Comparison of ENCODE assay signal across 9 cellular contexts in genomic region chr1:6497215-6497866, GRCh38. TPM values are rescaled to one million over a fixed set of nuclear protein-coding genes. Genes with fewer than 3 reads are reported as not detected.
DNase-seq lines count a peak whose midpoint lies in the region; FAIRE-seq and TF ChIP-seq lines count a peak whose summit lies in the region.
"Had no signal": no experiment of that assay in that cellular context is flagged by ENCODE, and none has a peak within 500 bp of the region (broad histone marks: within the 10 kb centered on the region; RNA-seq: fewer than 3 reads in every experiment).

No MANE protein-coding gene starts in this region.

- 0% methylated on average over 5 of the region's 74 CpGs; no CpG with 5 or more reads in 1 of the 2 donors for WGBS in thyroid gland, 2 donors

- H3K36me3 ChIP-seq in muscle layer of duodenum (ENCODE audit: control insufficient read depth in 1 of 2, insufficient read depth in 2 of 2, low read length in 2 of 2): no peaks in the 10 kb centered on the region
- H3K36me3 ChIP-seq in thyroid gland: no peaks in the 10 kb centered on the region

- H3K4me3 ChIP-seq in muscle layer of duodenum (ENCODE audit: low read depth in 1 of 2, low read length in 2 of 2) (peak overlapping the region; percentile 46 to 74), thyroid gland (replicated peaks in 1 of 3) (peak overlapping the region in 1 of 3 donors; percentile 63)

- intact Hi-C loops in thyroid gland (cut with DNase I): no loop called here

- TF ChIP-seq CTCF in D721Med (IDR thresholded peaks at IDR 0.05; ENCODE audit: insufficient read depth, missing control alignments): no peak
- no peak for TF ChIP-seq CTCF in thyroid gland (IDR thresholded peaks at IDR 0.05)

- peak overlapping the region; percentile 100 for H3K27ac ChIP-seq in epithelial cell of prostate
- H3K27ac ChIP-seq in muscle layer of duodenum (ENCODE audit: low read length): no peak overlapping the region
- H3K27ac ChIP-seq in thyroid gland: peak overlapping the region in 2 of 3 donors; percentile 35 to 58

- H3K27me3 ChIP-seq in muscle layer of duodenum (ENCODE audit: low read depth, low read length): peaks cover 6% of the 10 kb centered on the region
- no peaks in the 10 kb centered on the region for H3K27me3 ChIP-seq in thyroid gland

- H3K4me1 ChIP-seq in muscle layer of duodenum (ENCODE audit: control insufficient read depth in 1 of 2, insufficient read depth in 2 of 2, low read length in 2 of 2): peaks cover 0 to 22% of the 10 kb centered on the region in 2 donors
- peaks cover 12 to 44% of the 10 kb centered on the region in 2 donors for H3K4me1 ChIP-seq in thyroid gland

- TF ChIP-seq POLR2A in thyroid gland (IDR thresholded peaks at IDR 0.05): no peak

- FAIRE-seq in D721Med (lab: Jason Lieb, UNC): no peak

- peak; percentile 38 for DNase-seq in D721Med (ENCODE audit: insufficient read length, low spot score)
- peak; percentile 42 for DNase-seq in NCI-H1930 (lab: John Stamatoyannopoulos, UW)
- DNase-seq in activated T-cell treated with anti-CD3 and anti-CD28 coated beads for 1 hour (ENCODE audit: low read depth): peak; percentile 37
- no peak for DNase-seq in epithelial cell of prostate (ENCODE audit: low read depth, low spot score)
- DNase-seq in thyroid gland: peak; percentile 56 to 63
- no peak for DNase-seq in OCI-M2 (lab: John Stamatoyannopoulos, UW; ENCODE audit: unreplicated experiment)
- no peak for DNase-seq in GOT3 (lab: John Stamatoyannopoulos, UW)

- H3K9me3 ChIP-seq in muscle layer of duodenum (ENCODE audit: control insufficient read depth in 1 of 2, low read length in 2 of 2): no peaks in the 10 kb centered on the region
- H3K9me3 ChIP-seq in thyroid gland: no peaks in the 10 kb centered on the region

RNA-seq across cellular contexts. Expression of gene PLEKHG5, which starts 5.9 kb away (rescaled TPM):
- 10 to 100 TPM in 1 of 4 donors, 1 to 10 TPM in 3; 5.8 to 12.0 (median 8.4) TPM for total RNA-seq in thyroid gland

RNA-seq across cellular contexts. Expression of gene TNFRSF25, which starts 31.4 kb away (rescaled TPM):
- 10 to 100 TPM in 3 of 4 donors, 1 to 10 TPM in 1; 2.2 to 18.9 (median 10.7) TPM for total RNA-seq in thyroid gland

RNA-seq across cellular contexts. Expression of gene NOL9, which starts 57.0 kb away (rescaled TPM):
- total RNA-seq in thyroid gland: 10 to 100 TPM; 20.1 to 41.6 (median 23.6) TPM

RNA-seq across cellular contexts. Expression of gene TAS1R1, which starts 57.8 kb away (rescaled TPM):
- total RNA-seq in thyroid gland: not detected
- total RNA-seq: subcutaneous adipose tissue had no signal

Comparison
In these comparisons a context has a peak if more than half of its experiments do, and no peak if none do; other contexts are left out.
1. DNase-seq: peak in D721Med (single experiment), NCI-H1930 (2 of 2), activated T-cell treated with anti-CD3 and anti-CD28 coated beads for 1 hour (single experiment) and thyroid gland (2 of 2); none in epithelial cell of prostate (single experiment), OCI-M2 (single experiment) and GOT3 (single experiment).